ENCODE assay signal across 27 cellular contexts in genomic region chr11:6116638-6117037, GRCh38. TPM values are rescaled to one million over a fixed set of nuclear protein-coding genes. Genes with fewer than 3 reads are reported as not detected.
A peak's percentile ranks its signal among the peaks of the same experiment; 100 is the strongest.
DNase-seq lines count a peak whose midpoint lies in the region; ATAC-seq and TF ChIP-seq lines count a peak whose summit lies in the region.
"Had no signal": no experiment of that assay in that cellular context is flagged by ENCODE, and none has a peak within 500 bp of the region (broad histone marks: within the 10 kb centered on the region; RNA-seq: fewer than 3 reads in every experiment).

No MANE protein-coding gene starts in this region.

- DNase-seq in NCI-H526 (lab: John Stamatoyannopoulos, UW) (peak; percentile 19 to 40), NCI-H526 treated with DMSO at 0.1 percent for 48 hours (lab: John Stamatoyannopoulos, UW) (no peak), LNCaP clone FGC (ENCODE audit: low read depth) (peak; percentile 15), left colon (no peak), mucosa of descending colon (peak in 1 of 3 donors; percentile 5), MM.1S (no peak), NCI-H2227 treated with DMSO at 0.1 percent for 48 hours (lab: John Stamatoyannopoulos, UW) (no peak), NCI-H510A treated with DMSO at 0.1 percent for 48 hours (lab: John Stamatoyannopoulos, UW) (no peak)
- DNase-seq: 8988T; ACHN; BE2C; C1 segment of cervical spinal cord; CD4-positive, alpha-beta memory T cell; CD4-positive, CD25-positive, alpha-beta regulatory T cell; CD8-positive, alpha-beta memory T cell; COR-L47; DMS 273 treated with DMSO at 0.1 percent for 48 hours; DMS153; DMS79; DND-41; EL; GDM1 had no signal

- H2AFZ ChIP-seq in MM.1S (ENCODE audit: low read length), result no peak overlapping the region

- H3K79me2 ChIP-seq in MM.1S (ENCODE audit: low read length), result no peaks in the 10 kb centered on the region

- H4K20me1 ChIP-seq in MM.1S (ENCODE audit: insufficient read depth, low read length), result no peaks in the 10 kb centered on the region
- H4K20me1 ChIP-seq: BLaER1 had no signal

- no peaks in the 10 kb centered on the region for H3F3A ChIP-seq in MM.1S (ENCODE audit: insufficient read depth, low read length)

- no peak overlapping the region for H3K4me2 ChIP-seq in MM.1S (ENCODE audit: low read depth, low read length)
- H3K4me2 ChIP-seq: BLaER1 had no signal

- no peak for TF ChIP-seq CTCF in LNCaP clone FGC (IDR thresholded peaks at IDR 0.05; ENCODE audit: control insufficient read depth, extremely low read depth, insufficient read depth)
- no peak for TF ChIP-seq CTCF in mucosa of descending colon (IDR thresholded peaks at IDR 0.05)
- TF ChIP-seq CTCF in MM.1S (IDR thresholded peaks at IDR 0.05; ENCODE audit: low read length), result no peak

- H3K4me1 ChIP-seq in mucosa of descending colon (ENCODE audit: low read depth) (no peaks in the 10 kb centered on the region), MM.1S (ENCODE audit: low read length) (no peaks in the 10 kb centered on the region)
- H3K4me1 ChIP-seq: BE2C, BLaER1 had no signal

- H3K9me3 ChIP-seq in mucosa of descending colon, result peaks cover 2% of the 10 kb centered on the region
- no peaks in the 10 kb centered on the region for H3K9me3 ChIP-seq in MM.1S (replicated peaks; ENCODE audit: insufficient read depth, low read length)
- H3K9me3 ChIP-seq: BE2C had no signal

- no peaks in the 10 kb centered on the region for H3K27me3 ChIP-seq in MM.1S (replicated peaks; ENCODE audit: insufficient read depth, low read length)
- H3K27me3 ChIP-seq: BE2C, BLaER1 had no signal

- no peak overlapping the region for H3K9ac ChIP-seq in MM.1S (ENCODE audit: low read length)
- H3K9ac ChIP-seq: BLaER1 had no signal

- H3K36me3 ChIP-seq in mucosa of descending colon (ENCODE audit: low read depth) (no peaks in the 10 kb centered on the region), MM.1S (replicated peaks; ENCODE audit: insufficient read depth, low read length) (no peaks in the 10 kb centered on the region)
- H3K36me3 ChIP-seq: BE2C, BLaER1 had no signal

- H3K27ac ChIP-seq in MM.1S (ENCODE audit: low read length), result no peak overlapping the region
- H3K27ac ChIP-seq: BLaER1 had no signal

- no peak overlapping the region for H3K4me3 ChIP-seq in LNCaP clone FGC (ENCODE audit: low read depth, low read length)
- H3K4me3 ChIP-seq in mucosa of descending colon, result no peak overlapping the region
- no peak overlapping the region for H3K4me3 ChIP-seq in MM.1S (ENCODE audit: low read length)
- H3K4me3 ChIP-seq: BLaER1, GM12878 had no signal

- H3K9me2 ChIP-seq in MM.1S (replicated peaks; ENCODE audit: insufficient read depth, low read length), result no peaks in the 10 kb centered on the region

- peak; percentile 57 for ATAC-seq in left colon
- ATAC-seq in mucosa of descending colon, result peak; percentile 41
- ATAC-seq: GM12878 had no signal

- intact Hi-C loops in left colon (cut with DNase I, micrococcal nuclease), result no loop called here
- intact Hi-C loops in mucosa of descending colon (cut with DNase I, micrococcal nuclease), result no loop called here

RNA-seq across cellular contexts. Expression of gene OR56B4, which starts 9.2 kb away (rescaled TPM):
- total RNA-seq in left colon (not detected), mucosa of descending colon (not detected)
- total RNA-seq: A673; CD4-positive, alpha-beta memory T cell; CD4-positive, CD25-positive, alpha-beta regulatory T cell; CD8-positive, alpha-beta memory T cell; Daoy; G401; GM12878 had no signal

RNA-seq across cellular contexts. Expression of gene OR52B2, which starts 53.5 kb away (rescaled TPM):
- total RNA-seq in left colon (not detected), mucosa of descending colon (not detected)
- total RNA-seq: A673; CD4-positive, alpha-beta memory T cell; CD4-positive, CD25-positive, alpha-beta regulatory T cell; CD8-positive, alpha-beta memory T cell; Daoy; G401; GM12878 had no signal

Comparison
In these comparisons a context has a peak if more than half of its experiments do, and no peak if none do; other contexts are left out.
1. DNase-seq: peak in NCI-H526 (2 of 2) and LNCaP clone FGC (single experiment); none in NCI-H526 treated with DMSO at 0.1 percent for 48 hours (single experiment), left colon (0 of 2), MM.1S (single experiment), NCI-H2227 treated with DMSO at 0.1 percent for 48 hours (single experiment) and NCI-H510A treated with DMSO at 0.1 percent for 48 hours (single experiment).